In the genomic region with DNA sequence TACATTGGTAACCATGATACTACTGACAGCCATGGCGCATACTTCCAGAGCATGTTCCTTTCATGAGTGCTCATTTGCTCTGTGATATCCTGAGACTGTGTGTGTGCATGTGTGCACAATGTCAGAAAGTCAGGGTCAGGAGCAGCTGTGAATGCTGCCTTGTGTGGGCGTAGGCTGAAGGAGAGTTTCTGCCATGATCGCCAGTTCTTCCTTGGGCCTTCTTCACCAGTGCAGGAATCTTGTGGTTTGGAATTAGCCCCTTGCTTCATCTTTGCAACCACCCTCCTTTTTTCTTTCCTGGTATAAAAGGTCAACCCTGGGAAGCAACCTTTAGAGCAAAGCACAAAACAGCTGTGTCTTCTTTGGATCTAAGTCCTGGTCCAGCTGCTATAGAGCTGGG, we compare ENCODE assay signal across 17 cellular contexts. TPM values are rescaled to one million over a fixed set of nuclear protein-coding genes. Genes with fewer than 3 reads are reported as not detected.
A peak's percentile ranks its signal among the peaks of the same experiment; 100 is the strongest.
DNase-seq lines count a peak whose midpoint lies in the region; ATAC-seq and TF ChIP-seq lines count a peak whose summit lies in the region.
"Had no signal": no experiment of that assay in that cellular context is flagged by ENCODE, and none has a peak within 500 bp of the region (broad histone marks: within the 10 kb centered on the region; RNA-seq: fewer than 3 reads in every experiment).

No MANE protein-coding gene starts in this region.

- H3K27ac ChIP-seq in heart left ventricle (peak overlapping the region in 7 of 12 donors; percentile 35 to 91 (median 86)), right cardiac atrium (ENCODE audit: low read length) (no peak overlapping the region), skeletal muscle tissue (ENCODE audit: low read depth, low read length) (peak overlapping the region; percentile 98), A673 (ENCODE audit: low read depth, low read length, poor library complexity, severe bottlenecking) (no peak overlapping the region)
- H3K27ac ChIP-seq: 22Rv1 had no signal

- H3K27me3 Mint-ChIP-seq in osteocyte (ENCODE audit: unreplicated experiment): no peaks in the 10 kb centered on the region

- no peaks in the 10 kb centered on the region for H3K4me1 Mint-ChIP-seq in osteocyte (ENCODE audit: unreplicated experiment)

- BruUV-seq in A673 (replicated peaks; lab: Mats Ljungman, UMichigan): no TSS peak

- H3K27ac Mint-ChIP-seq in osteocyte (ENCODE audit: unreplicated experiment): no peak overlapping the region
- H3K27ac Mint-ChIP-seq: CD4-positive, alpha-beta memory T cell; H9 had no signal

- CTCF ChIA-PET in A673 (lab: Charles Lee): no interaction called here

- H3K4me3 ChIP-seq in heart left ventricle: no peak overlapping the region
- H3K4me3 ChIP-seq in right cardiac atrium (ENCODE audit: low read length): no peak overlapping the region
- H3K4me3 ChIP-seq in Loucy (ENCODE audit: low read length, poor library complexity, severe bottlenecking): no peak overlapping the region
- no peak overlapping the region for H3K4me3 ChIP-seq in skeletal muscle tissue (ENCODE audit: low read length in 3 of 3)
- H3K4me3 ChIP-seq in A673 (ENCODE audit: low read depth, low read length, poor library complexity, severe bottlenecking): no peak overlapping the region
- H3K4me3 ChIP-seq: GM12878 had no signal

- H3F3A ChIP-seq in Loucy (ENCODE audit: low read depth): no peaks in the 10 kb centered on the region

- DNase-seq in heart left ventricle (no peak), right cardiac atrium (no peak), posterior vena cava (ENCODE audit: low spot score) (peak; percentile 2), osteocyte (ENCODE audit: extremely low spot score, unreplicated experiment) (no peak), A673 (ENCODE audit: low spot score) (no peak)
- DNase-seq: AML-193; C1 segment of cervical spinal cord; CD4-positive, alpha-beta memory T cell; DMS79; GOT3; H9 had no signal

- POLR2A ChIA-PET in A673 (lab: Charles Lee; ENCODE audit: low non-redundant PET): no interaction called here

- H3K79me2 ChIP-seq in Loucy (ENCODE audit: insufficient read depth, low read length): peaks cover 48% of the 10 kb centered on the region

- H3K36me3 Mint-ChIP-seq in osteocyte (ENCODE audit: unreplicated experiment): peaks cover 4% of the 10 kb centered on the region

- H3K9me3 Mint-ChIP-seq in osteocyte (ENCODE audit: unreplicated experiment): no peaks in the 10 kb centered on the region
- H3K9me3 Mint-ChIP-seq: CD4-positive, alpha-beta memory T cell; H9 had no signal

- H3K36me3 ChIP-seq in heart left ventricle (peaks cover 0 to 29% (median 11%) of the 10 kb centered on the region in 9 donors), Loucy (ENCODE audit: insufficient read depth, low read length) (peaks cover 9% of the 10 kb centered on the region; the same call in 1 of the 2 replicates), skeletal muscle tissue (ENCODE audit: control insufficient read depth in 3 of 3, insufficient read depth in 3 of 3, low read length in 3 of 3) (peaks cover 26 to 31% (median 29%) of the 10 kb centered on the region in 3 donors), A673 (ENCODE audit: insufficient read depth, low read length, poor library complexity, severe bottlenecking) (no peaks in the 10 kb centered on the region)

- H3K9ac ChIP-seq in Loucy (ENCODE audit: low read depth, low read length, poor library complexity, severe bottlenecking): no peak overlapping the region
- peak overlapping the region in 1 of 3 donors; percentile 83 for H3K9ac ChIP-seq in skeletal muscle tissue (ENCODE audit: low read depth in 1 of 3, low read length in 3 of 3)

- H3K4me1 ChIP-seq in heart left ventricle (peaks cover 0 to 61% (median 15%) of the 10 kb centered on the region in 12 donors), right cardiac atrium (ENCODE audit: control insufficient read depth, insufficient read depth, low read length) (no peaks in the 10 kb centered on the region), Loucy (ENCODE audit: insufficient read depth, low read length, poor library complexity, severe bottlenecking) (peaks cover 52% of the 10 kb centered on the region), skeletal muscle tissue (ENCODE audit: control insufficient read depth in 3 of 3, insufficient read depth in 3 of 3, low read length in 3 of 3) (peaks cover 49 to 64% (median 60%) of the 10 kb centered on the region in 3 donors), A673 (ENCODE audit: insufficient read depth, low read length, poor library complexity, severe bottlenecking) (no peaks in the 10 kb centered on the region)

- H3K27me3 ChIP-seq in heart left ventricle: no peaks in the 10 kb centered on the region
- H3K27me3 ChIP-seq in right cardiac atrium (ENCODE audit: control insufficient read depth, insufficient read depth): no peaks in the 10 kb centered on the region
- no peaks in the 10 kb centered on the region for H3K27me3 ChIP-seq in Loucy (ENCODE audit: insufficient read depth, low read length, poor library complexity, severe bottlenecking)
- H3K27me3 ChIP-seq in skeletal muscle tissue (ENCODE audit: control insufficient read depth in 3 of 3, insufficient read depth in 3 of 3, low read length in 3 of 3): no peaks in the 10 kb centered on the region
- no peaks in the 10 kb centered on the region for H3K27me3 ChIP-seq in A673 (replicated peaks; ENCODE audit: insufficient read depth, low read depth, low read length, poor library complexity)

- no peak for TF ChIP-seq CTCF in heart left ventricle (IDR thresholded peaks at IDR 0.05)
- no peak for TF ChIP-seq CTCF in Loucy (conservative IDR thresholded peaks at IDR 0.05; ENCODE audit: low read length)
- no peak for TF ChIP-seq CTCF in osteocyte (IDR thresholded peaks at IDR 0.05)
- no peak for TF ChIP-seq CTCF in A673 (conservative IDR thresholded peaks at IDR 0.05; ENCODE audit: low read depth, low read length)

- peak overlapping the region; percentile 65 for H3K4me2 ChIP-seq in Loucy (ENCODE audit: low read depth, low read length, poor library complexity, severe bottlenecking)

- 89 to 93% (median 90%) methylated on average over 3 of the region's 3 CpGs for WGBS in heart left ventricle, 4 donors
- 92% methylated on average over 3 of the region's 3 CpGs for WGBS in right cardiac atrium

- intact Hi-C loops in heart left ventricle (cut with DNase I) (no loop called here), right cardiac atrium (cut with DNase I) (no loop called here), posterior vena cava (cut with DNase I) (no loop called here), A673 (cut with micrococcal nuclease; ENCODE audit: unreplicated experiment) (no loop called here)

- no peaks in the 10 kb centered on the region for H3K9me3 ChIP-seq in heart left ventricle
- no peaks in the 10 kb centered on the region for H3K9me3 ChIP-seq in right cardiac atrium (ENCODE audit: control insufficient read depth, low read length)
- H3K9me3 ChIP-seq in Loucy (ENCODE audit: insufficient read depth, low read depth, low read length): no peaks in the 10 kb centered on the region
- H3K9me3 ChIP-seq in skeletal muscle tissue (ENCODE audit: control insufficient read depth in 3 of 3, low read length in 3 of 3): no peaks in the 10 kb centered on the region
- H3K9me3 ChIP-seq in A673 (ENCODE audit: low read depth, low read length, poor library complexity, severe bottlenecking): no peaks in the 10 kb centered on the region

- no peak overlapping the region for H2AFZ ChIP-seq in Loucy (ENCODE audit: low read length)

- no peaks in the 10 kb centered on the region for H4K20me1 ChIP-seq in Loucy (ENCODE audit: insufficient read depth, low read length, poor library complexity, severe bottlenecking)

- TF ChIP-seq POLR2A in heart left ventricle (IDR thresholded peaks at IDR 0.05): no peak

- no peak for ATAC-seq in heart left ventricle
- ATAC-seq in right cardiac atrium: no peak
- ATAC-seq in GM21786 (IDR thresholded peaks at IDR 0.05; ENCODE audit: unreplicated experiment): no peak
- ATAC-seq: GM12878 had no signal

- no peak overlapping the region for H3K4me3 Mint-ChIP-seq in osteocyte (ENCODE audit: unreplicated experiment)
- H3K4me3 Mint-ChIP-seq: CD4-positive, alpha-beta memory T cell; H9 had no signal

- no peaks in the 10 kb centered on the region for H3K9me2 ChIP-seq in Loucy (replicated peaks; ENCODE audit: low read depth, low read length)

RNA-seq across cellular contexts. Expression of a gene that starts 10.3 kb away (rescaled TPM):
- total RNA-seq in heart left ventricle: 100 to 1,000 TPM in 4 of 9 donors, 10 to 100 TPM in 5; 56.3 to 183 (median 92.2) TPM
- polyA plus RNA-seq in heart left ventricle: 100 to 1,000 TPM in 1 of 2 donors, 10 to 100 TPM in 1; 44.1 to 338 TPM
- total RNA-seq in right cardiac atrium: 100 to 1,000 TPM in 2 of 4 donors, 10 to 100 TPM in 2; 64.7 to 266 (median 108) TPM
- polyA plus RNA-seq in right cardiac atrium: 307 TPM
- 1 to 10 TPM; 2.3 to 2.8 TPM for total RNA-seq in posterior vena cava
- 21.9 TPM for total RNA-seq in skeletal muscle tissue
- 1.8 TPM in 2 replicates for total RNA-seq in osteocyte
- total RNA-seq in A673 (2021): 3.0 and 3.1 TPM in 2 replicates
- total RNA-seq: G401 had no signal

RNA-seq across cellular contexts. Expression of a gene that starts 29.0 kb away (rescaled TPM):
- total RNA-seq in heart left ventricle (1 to 10 TPM; 2.0 to 7.2 (median 3.4) TPM), right cardiac atrium (1 to 10 TPM; 2.0 to 4.5 (median 2.2) TPM), posterior vena cava (1 to 10 TPM; 5.9 to 8.1 TPM), skeletal muscle tissue (8.9 TPM), osteocyte (3.0 TPM in 2 replicates), A673 (2021) (24.6 and 24.9 TPM in 2 replicates)
- polyA plus RNA-seq in heart left ventricle (1 to 10 TPM; 2.6 to 2.8 TPM), right cardiac atrium (3.2 TPM)

RNA-seq across cellular contexts. Expression of a gene that starts 43.2 kb away (rescaled TPM):
- 10 to 100 TPM; 15.8 to 27.3 (median 22.0) TPM for total RNA-seq in heart left ventricle
- polyA plus RNA-seq in heart left ventricle: 10 to 100 TPM; 11.7 to 21.9 TPM
- total RNA-seq in right cardiac atrium: 10 to 100 TPM; 19.5 to 23.5 (median 23.3) TPM
- polyA plus RNA-seq in right cardiac atrium: 17.4 TPM
- 10 to 100 TPM; 25.5 to 28.5 TPM for total RNA-seq in posterior vena cava
- total RNA-seq in skeletal muscle tissue: 5.2 TPM
- total RNA-seq in osteocyte: 43.3 and 43.5 TPM in 2 replicates
- 36.9 and 38.3 TPM in 2 replicates for total RNA-seq in A673 (2021)

Comparison
In these comparisons a context has a peak if more than half of its experiments do, and no peak if none do; other contexts are left out.
1. H3K27ac ChIP-seq: peak in heart left ventricle (7 of 12) and skeletal muscle tissue (single experiment); none in right cardiac atrium (single experiment) and A673 (single experiment).